ENCODE assay signal across 1 cellular context in genomic region chr12:46499901-46500300, GRCh38.
TF ChIP-seq lines count a peak whose summit lies in the region.

No MANE protein-coding gene starts in this region.

TF ChIP-seq in GM23338, 12 proteins besides CTCF, POLR2A, EP300 and RAD21 (continued from another document):
- TF ChIP-seq ZNF114 (CRISPR knock-in tag; IDR thresholded peaks at IDR 0.05) (no peak), ZNF331 (CRISPR knock-in tag; IDR thresholded peaks at IDR 0.05; ENCODE audit: low read depth) (no peak), ETS1 (IDR thresholded peaks at IDR 0.05) (no peak), EZH2 (IDR thresholded peaks at IDR 0.05; ENCODE audit: low read depth, unreplicated experiment) (no peak), STAT1 (IDR thresholded peaks at IDR 0.05; ENCODE audit: unreplicated experiment) (no peak), CREB1 (CRISPR knock-in tag; IDR thresholded peaks at IDR 0.05; ENCODE audit: low read depth) (no peak), REST (IDR thresholded peaks at IDR 0.05; ENCODE audit: unreplicated experiment) (no peak), NANOG (IDR thresholded peaks at IDR 0.05; ENCODE audit: borderline replicate concordance) (no peak)
TF ChIP-seq in GM23338: peak in this region for 0.
